ENCODE assay signal across 19 cellular contexts in genomic region chr12:42442888-42443287, GRCh38.
"Had no signal": no experiment of that assay in that cellular context is flagged by ENCODE, and none has a peak within 500 bp of the region (broad histone marks: within the 10 kb centered on the region; RNA-seq: fewer than 3 reads in every experiment).

No MANE protein-coding gene starts in this region.

- DNase-seq: cortex of kidney; dorsolateral prefrontal cortex; effector CD8-positive, alpha-beta T cell; heart right ventricle; hypothalamus; kidney glomerular epithelial cell; mucosa of descending colon; naive thymus-derived CD8-positive, alpha-beta T cell; posterior cingulate gyrus; right cardiac atrium; stimulated activated CD4-positive, alpha-beta T cell treated with anti-CD3 and anti-CD28 coated beads, Interleukin-12 subunit alpha, Interleukin-12 subunit beta, amount 100 ng/mL, for 4 hours; stimulated activated naive CD4-positive, alpha-beta T cell; stomach; substantia nigra; trophoblast cell; uterus had no signal

- H3K4me3 ChIP-seq: dorsolateral prefrontal cortex, heart right ventricle, mucosa of descending colon, stomach, thoracic aorta, uterus had no signal

- H3K4me1 ChIP-seq: uterus had no signal

- ATAC-seq: esophagus mucosa; heart right ventricle; mucosa of descending colon; naive thymus-derived CD8-positive, alpha-beta T cell; right cardiac atrium had no signal

- H3K36me3 ChIP-seq: uterus had no signal

- H3K9me3 ChIP-seq: mucosa of descending colon, neutrophil, thoracic aorta, uterus had no signal

- H3K27me3 ChIP-seq: dorsolateral prefrontal cortex, heart right ventricle, neutrophil, stomach, uterus had no signal

- H3K27ac ChIP-seq: dorsolateral prefrontal cortex, heart right ventricle, neutrophil, stomach, thoracic aorta, uterus had no signal

- H3K27me3 Mint-ChIP-seq: naive thymus-derived CD8-positive, alpha-beta T cell had no signal
